ENCODE assay signal across 9 cellular contexts in genomic region chr12:32897688-32898573, GRCh38. TPM values are rescaled to one million over a fixed set of nuclear protein-coding genes. Genes with fewer than 3 reads are reported as not detected.
DNase-seq lines count a peak whose midpoint lies in the region; ATAC-seq and TF ChIP-seq lines count a peak whose summit lies in the region.
"Had no signal": no experiment of that assay in that cellular context is flagged by ENCODE, and none has a peak within 500 bp of the region (broad histone marks: within the 10 kb centered on the region; RNA-seq: fewer than 3 reads in every experiment).

No MANE protein-coding gene starts in this region.

- no peak overlapping the region; the same call in 1 of the 2 replicates for H3K27ac Mint-ChIP-seq in GM23338
- H3K27ac Mint-ChIP-seq in activated T-helper 1 cell treated with anti-CD3 and anti-CD28 coated beads, Interleukin-12 subunit alpha, Interleukin-12 subunit beta, Interleukin-2, Interleukin-4 antibody, amounts not matched to agents 30 ng/mL and 10 ng/mL and 1 ng/mL, durations not matched to agents 14 hours and 24 hours and 36 hours: no peak overlapping the region
- H3K27ac Mint-ChIP-seq in activated CD4-positive, alpha-beta memory T cell treated with anti-CD3 and anti-CD28 coated beads, Interleukin-2, amount 10 ng/mL, durations not matched to agents 7 days and 5 days: no peak overlapping the region

- no peaks in the 10 kb centered on the region for H3K9me3 Mint-ChIP-seq in GM23338
- H3K9me3 Mint-ChIP-seq in activated T-helper 1 cell treated with anti-CD3 and anti-CD28 coated beads, Interleukin-12 subunit alpha, Interleukin-12 subunit beta, Interleukin-2, Interleukin-4 antibody, amounts not matched to agents 30 ng/mL and 10 ng/mL and 1 ng/mL, durations not matched to agents 14 hours and 24 hours and 36 hours: no peaks in the 10 kb centered on the region
- no peaks in the 10 kb centered on the region for H3K9me3 Mint-ChIP-seq in activated CD4-positive, alpha-beta memory T cell treated with anti-CD3 and anti-CD28 coated beads, Interleukin-2, amount 10 ng/mL, durations not matched to agents 7 days and 5 days

- H3K4me2 ChIP-seq in GM23338 (peak overlapping the region; percentile 87), mesendoderm (ENCODE audit: low read length) (no peak overlapping the region)

- no peak overlapping the region for H3K27ac ChIP-seq in A673 (ENCODE audit: low read depth, low read length, poor library complexity, severe bottlenecking)
- 0 out of 2 replicates have a peak overlapping the region, but pooled peaks have one; percentile 20 for H3K27ac ChIP-seq in GM23338 (ENCODE audit: low read depth)
- H3K27ac ChIP-seq in mesendoderm (ENCODE audit: low read depth, low read length): no peak overlapping the region

- BruUV-seq in A673 (replicated peaks; lab: Mats Ljungman, UMichigan): no TSS peak

- no peaks in the 10 kb centered on the region for H3K79me1 ChIP-seq in mesendoderm (ENCODE audit: low read length)

- H2AK5ac ChIP-seq in mesendoderm (ENCODE audit: low read length): peak overlapping the region; percentile 61

- no peak overlapping the region for H4K5ac ChIP-seq in mesendoderm (ENCODE audit: low read length)

- POLR2A ChIA-PET in A673 (lab: Charles Lee; ENCODE audit: low non-redundant PET): no interaction called here
- POLR2A ChIA-PET in activated CD4-positive, alpha-beta memory T cell treated with anti-CD3 and anti-CD28 coated beads, Interleukin-2, amount 10 ng/mL, durations not matched to agents 7 days and 5 days (lab: Charles Lee): no interaction called here

- DNase-seq in A673 (ENCODE audit: low spot score): no peak
- DNase-seq in GM23338 (ENCODE audit: low spot score): no peak
- DNase-seq in activated T-helper 1 cell treated with anti-CD3 and anti-CD28 coated beads, Interleukin-12 subunit alpha, Interleukin-12 subunit beta, Interleukin-2, Interleukin-4 antibody, amounts not matched to agents 30 ng/mL and 10 ng/mL and 1 ng/mL, durations not matched to agents 14 hours and 24 hours and 36 hours (ENCODE audit: low spot score): no peak
- no peak for DNase-seq in mesendoderm
- no peak for DNase-seq in head of caudate nucleus
- no peak for DNase-seq in activated CD4-positive, alpha-beta memory T cell treated with anti-CD3 and anti-CD28 coated beads, Interleukin-2, amount 10 ng/mL, durations not matched to agents 7 days and 5 days
- no peak for DNase-seq in KBM-7
- DNase-seq: cortex of kidney had no signal

- no peak overlapping the region for H3K18ac ChIP-seq in mesendoderm (ENCODE audit: low read length)

- no peaks in the 10 kb centered on the region; the same call in 2 of the 3 replicates for H3K36me3 Mint-ChIP-seq in GM23338 (ENCODE audit: low read depth)
- no peaks in the 10 kb centered on the region for H3K36me3 Mint-ChIP-seq in activated T-helper 1 cell treated with anti-CD3 and anti-CD28 coated beads, Interleukin-12 subunit alpha, Interleukin-12 subunit beta, Interleukin-2, Interleukin-4 antibody, amounts not matched to agents 30 ng/mL and 10 ng/mL and 1 ng/mL, durations not matched to agents 14 hours and 24 hours and 36 hours (ENCODE audit: low read depth)
- H3K36me3 Mint-ChIP-seq in activated CD4-positive, alpha-beta memory T cell treated with anti-CD3 and anti-CD28 coated beads, Interleukin-2, amount 10 ng/mL, durations not matched to agents 7 days and 5 days (ENCODE audit: low read depth): no peaks in the 10 kb centered on the region

- H3K36me3 ChIP-seq in A673 (ENCODE audit: insufficient read depth, low read length, poor library complexity, severe bottlenecking) (no peaks in the 10 kb centered on the region), GM23338 (ENCODE audit: insufficient read depth) (no peaks in the 10 kb centered on the region), mesendoderm (ENCODE audit: control insufficient read depth, insufficient read depth, low read length) (no peaks in the 10 kb centered on the region)

- no peak overlapping the region for H2BK120ac ChIP-seq in mesendoderm (ENCODE audit: low read depth, low read length)

- H3K4me1 ChIP-seq in A673 (ENCODE audit: insufficient read depth, low read length, poor library complexity, severe bottlenecking) (no peaks in the 10 kb centered on the region), GM23338 (ENCODE audit: insufficient read depth) (peaks cover 30% of the 10 kb centered on the region), mesendoderm (ENCODE audit: control insufficient read depth, low read depth, low read length) (peaks cover 8% of the 10 kb centered on the region)

- in situ Hi-C loops in KBM-7 (cut with MboI; ENCODE audit: low pct_unique_long_range_greater_than_20kb, low sequenced_read_pairs): no loop called here

- H3K27me3 ChIP-seq in A673 (replicated peaks; ENCODE audit: insufficient read depth, low read depth, low read length, poor library complexity) (peaks cover 15% of the 10 kb centered on the region), GM23338 (ENCODE audit: insufficient read depth) (no peaks in the 10 kb centered on the region), mesendoderm (ENCODE audit: insufficient read depth, low read length, poor library complexity) (no peaks in the 10 kb centered on the region)

- no peak overlapping the region for H3K4ac ChIP-seq in mesendoderm (ENCODE audit: low read depth, low read length)

- intact Hi-C loops in A673 (cut with micrococcal nuclease; ENCODE audit: unreplicated experiment): no loop called here
- intact Hi-C loops in activated T-helper 1 cell treated with anti-CD3 and anti-CD28 coated beads, Interleukin-12 subunit alpha, Interleukin-12 subunit beta, Interleukin-2, Interleukin-4 antibody, amounts not matched to agents 30 ng/mL and 10 ng/mL and 1 ng/mL, durations not matched to agents 14 hours and 24 hours and 36 hours (cut with micrococcal nuclease): loop anchor here (10.0 kb wide), 1 partner anchor 1127 kb away; the partner anchor contains the start of gene ALG10
- intact Hi-C loops in head of caudate nucleus (cut with DNase I): no loop called here

- no peak overlapping the region for H4K8ac ChIP-seq in mesendoderm (ENCODE audit: low read depth, low read length)

- H3K9me3 ChIP-seq in A673 (ENCODE audit: low read depth, low read length, poor library complexity, severe bottlenecking): no peaks in the 10 kb centered on the region

- peak overlapping the region; percentile 91 for H3K4me3 Mint-ChIP-seq in GM23338
- H3K4me3 Mint-ChIP-seq in activated T-helper 1 cell treated with anti-CD3 and anti-CD28 coated beads, Interleukin-12 subunit alpha, Interleukin-12 subunit beta, Interleukin-2, Interleukin-4 antibody, amounts not matched to agents 30 ng/mL and 10 ng/mL and 1 ng/mL, durations not matched to agents 14 hours and 24 hours and 36 hours: peak overlapping the region; percentile 46
- H3K4me3 Mint-ChIP-seq in activated CD4-positive, alpha-beta memory T cell treated with anti-CD3 and anti-CD28 coated beads, Interleukin-2, amount 10 ng/mL, durations not matched to agents 7 days and 5 days: no peak overlapping the region

- H2BK5ac ChIP-seq in mesendoderm (ENCODE audit: low read length): no peak overlapping the region

- H3K23ac ChIP-seq in mesendoderm (ENCODE audit: low read length): no peak overlapping the region

- H3K4me3 ChIP-seq in A673 (ENCODE audit: low read depth, low read length, poor library complexity, severe bottlenecking) (peak overlapping the region; percentile 54), GM23338 (peak overlapping the region; percentile 71), mesendoderm (ENCODE audit: low read length) (no peak overlapping the region)

- H3K4me1 Mint-ChIP-seq in GM23338: peaks cover 42% of the 10 kb centered on the region
- peaks cover 14% of the 10 kb centered on the region for H3K4me1 Mint-ChIP-seq in activated T-helper 1 cell treated with anti-CD3 and anti-CD28 coated beads, Interleukin-12 subunit alpha, Interleukin-12 subunit beta, Interleukin-2, Interleukin-4 antibody, amounts not matched to agents 30 ng/mL and 10 ng/mL and 1 ng/mL, durations not matched to agents 14 hours and 24 hours and 36 hours (ENCODE audit: low read depth)
- H3K4me1 Mint-ChIP-seq in activated CD4-positive, alpha-beta memory T cell treated with anti-CD3 and anti-CD28 coated beads, Interleukin-2, amount 10 ng/mL, durations not matched to agents 7 days and 5 days: peaks cover 7% of the 10 kb centered on the region

- WGBS in mesendoderm (ENCODE audit: extremely low coverage, insufficient coverage, low lambda C conversion rate): no CpG with 5 or more reads among the region's 10 CpGs

- peak overlapping the region; percentile 93 for H3K56ac ChIP-seq in mesendoderm (ENCODE audit: low read length)

- H2AFZ ChIP-seq in GM23338: peak overlapping the region; percentile 82; the same call in 1 of the 2 replicates

- H3K9ac ChIP-seq in mesendoderm (ENCODE audit: low read length): peak overlapping the region; percentile 21

- H4K20me1 ChIP-seq in GM23338 (replicated peaks; ENCODE audit: insufficient read depth): no peaks in the 10 kb centered on the region

- H3K79me2 ChIP-seq in GM23338 (replicated peaks; ENCODE audit: insufficient read depth) (peaks cover 26% of the 10 kb centered on the region), mesendoderm (ENCODE audit: control insufficient read depth, insufficient read depth, low read length) (peaks cover 6% of the 10 kb centered on the region)

- H2BK15ac ChIP-seq in mesendoderm (replicated peaks; ENCODE audit: low read depth): no peak overlapping the region

- no peaks in the 10 kb centered on the region for H3F3A ChIP-seq in GM23338 (replicated peaks; ENCODE audit: low read depth)

- ATAC-seq in GM23338: no peak
- ATAC-seq in HG02852 (IDR thresholded peaks at IDR 0.05; ENCODE audit: unreplicated experiment): no peak

- H3K27me3 Mint-ChIP-seq in GM23338 (ENCODE audit: insufficient read depth, low read depth, poor library complexity): peaks cover 4% of the 10 kb centered on the region
- H3K27me3 Mint-ChIP-seq in activated T-helper 1 cell treated with anti-CD3 and anti-CD28 coated beads, Interleukin-12 subunit alpha, Interleukin-12 subunit beta, Interleukin-2, Interleukin-4 antibody, amounts not matched to agents 30 ng/mL and 10 ng/mL and 1 ng/mL, durations not matched to agents 14 hours and 24 hours and 36 hours (ENCODE audit: insufficient read depth): peaks cover 43% of the 10 kb centered on the region
- H3K27me3 Mint-ChIP-seq in activated CD4-positive, alpha-beta memory T cell treated with anti-CD3 and anti-CD28 coated beads, Interleukin-2, amount 10 ng/mL, durations not matched to agents 7 days and 5 days: peaks cover 33% of the 10 kb centered on the region

- no peaks in the 10 kb centered on the region for H3K9me2 ChIP-seq in GM23338 (ENCODE audit: insufficient read depth)

- TF ChIP-seq CTCF in A673 (conservative IDR thresholded peaks at IDR 0.05; ENCODE audit: low read depth, low read length) (no peak), GM23338 (conservative IDR thresholded peaks at IDR 0.05; ENCODE audit: low read depth in 2 of 2) (no peak)

- CTCF ChIA-PET in A673 (lab: Charles Lee): no interaction called here
- CTCF ChIA-PET in activated CD4-positive, alpha-beta memory T cell treated with anti-CD3 and anti-CD28 coated beads, Interleukin-2, amount 10 ng/mL, durations not matched to agents 7 days and 5 days (lab: Charles Lee): no interaction called here

RNA-seq across cellular contexts. Expression of gene PKP2, which starts 1.4 kb away (rescaled TPM):
- total RNA-seq in A673 (2021): 3.8 and 5.3 TPM in 2 replicates
- 47.6 and 49.9 TPM in 2 replicates for total RNA-seq in GM23338 (2014; rRNA removed; shearing (Covaris generic))
- polyA plus RNA-seq in GM23338 (2016; fragmentation: Nextera tagmentation; extraction: Ambion mirVana): 17.8 and 24.6 TPM in 2 replicates
- total RNA-seq in activated T-helper 1 cell treated with anti-CD3 and anti-CD28 coated beads, Interleukin-12 subunit alpha, Interleukin-12 subunit beta, Interleukin-2, Interleukin-4 antibody, amounts not matched to agents 30 ng/mL and 10 ng/mL and 1 ng/mL, durations not matched to agents 14 hours and 24 hours and 36 hours: not detected in 2 replicates
- 25.5 TPM for polyA plus RNA-seq in mesendoderm (2013, experiment 1 of 2)
- polyA plus RNA-seq in mesendoderm (2013, experiment 2 of 2): 26.6 TPM
- not detected for total RNA-seq in activated CD4-positive, alpha-beta memory T cell treated with anti-CD3 and anti-CD28 coated beads, Interleukin-2, amount 10 ng/mL, durations not matched to agents 7 days and 5 days
